1 cellular context compared by ENCODE assay signal in genomic region chr19:11418518-11419506, GRCh38.
A peak's percentile ranks its signal among the peaks of the same experiment; 100 is the strongest.
TF ChIP-seq lines count a peak whose summit lies in the region.

Gene RGL3 (minus strand): TSS chr19:11419314. CDS start chr19:11419278, 36 bp downstream.

TF ChIP-seq in HepG2, 621 proteins besides CTCF, POLR2A, EP300 and RAD21 (continued from another document and continues in another):
- TF ChIP-seq ZBTB39 (CRISPR knock-in tag; IDR thresholded peaks at IDR 0.05) (no peak), TBX3 (IDR thresholded peaks at IDR 0.05; ENCODE audit: borderline replicate concordance) (no peak), NPAS2 (CRISPR knock-in tag; IDR thresholded peaks at IDR 0.05; ENCODE audit: borderline replicate concordance) (no peak), SOX6 (IDR thresholded peaks at IDR 0.05) (no peak), SOX6 (CRISPR knock-in tag; IDR thresholded peaks at IDR 0.05) (peak; percentile 40; the same call in 1 of the 2 replicates), GLI4 (CRISPR knock-in tag; IDR thresholded peaks at IDR 0.05; ENCODE audit: borderline replicate concordance) (no peak), KDM5B (CRISPR knock-in tag; IDR thresholded peaks at IDR 0.05; ENCODE audit: borderline replicate concordance) (no peak), HNRNPLL (IDR thresholded peaks at IDR 0.05; ENCODE audit: low read depth, low read length, poor library complexity, severe bottlenecking) (peak; percentile 99), ZNF75D (CRISPR knock-in tag; IDR thresholded peaks at IDR 0.05; ENCODE audit: borderline replicate concordance) (no peak), ZNF3 (CRISPR knock-in tag; IDR thresholded peaks at IDR 0.05) (no peak), ZNF276 (CRISPR knock-in tag; IDR thresholded peaks at IDR 0.05; ENCODE audit: low read depth) (no peak), PRDM15 (CRISPR knock-in tag; IDR thresholded peaks at IDR 0.05) (no peak), NRL (CRISPR knock-in tag; IDR thresholded peaks at IDR 0.05; ENCODE audit: borderline replicate concordance) (peak; percentile 56; the same call in 1 of the 2 replicates), RXRB (CRISPR knock-in tag; IDR thresholded peaks at IDR 0.05; ENCODE audit: borderline replicate concordance) (peak; percentile 10; the same call in 1 of the 2 replicates), POGK (CRISPR knock-in tag; conservative IDR thresholded peaks at IDR 0.05) (no peak), NFYC (CRISPR knock-in tag; IDR thresholded peaks at IDR 0.05) (no peak), TEAD2 (CRISPR knock-in tag; IDR thresholded peaks at IDR 0.05) (no peak), ZNF746 (CRISPR knock-in tag; IDR thresholded peaks at IDR 0.05) (no peak), ZNF550 (CRISPR knock-in tag; IDR thresholded peaks at IDR 0.05; ENCODE audit: borderline replicate concordance) (no peak), ZNF609 (CRISPR knock-in tag; IDR thresholded peaks at IDR 0.05; ENCODE audit: borderline replicate concordance) (0 out of 2 replicates have a peak, but pooled peaks have one; percentile 36), ZFP41 (CRISPR knock-in tag; IDR thresholded peaks at IDR 0.05; ENCODE audit: borderline replicate concordance) (no peak), ZNF598 (CRISPR knock-in tag; IDR thresholded peaks at IDR 0.05; ENCODE audit: borderline replicate concordance) (0 out of 2 replicates have a peak, but pooled peaks have one; percentile 59), MBNL3 (CRISPR knock-in tag; conservative IDR thresholded peaks at IDR 0.05) (no peak), SPEN (CRISPR knock-in tag; IDR thresholded peaks at IDR 0.05; ENCODE audit: low read depth) (peak; percentile 35), ZNF180 (CRISPR knock-in tag; IDR thresholded peaks at IDR 0.05; ENCODE audit: borderline replicate concordance, low read depth) (no peak), POLR2AphosphoS5 (IDR thresholded peaks at IDR 0.05; ENCODE audit: low read depth, low read length) (no peak), ARNT (IDR thresholded peaks at IDR 0.05) (no peak), TRIM22 (IDR thresholded peaks at IDR 0.05) (no peak), SNAPC2 (CRISPR knock-in tag; IDR thresholded peaks at IDR 0.05) (no peak), NR2F6 (IDR thresholded peaks at IDR 0.05) (no peak), NR2F6 (CRISPR knock-in tag; IDR thresholded peaks at IDR 0.05) (0 out of 2 replicates have a peak, but pooled peaks have one; percentile 28), KDM3A (CRISPR knock-in tag; IDR thresholded peaks at IDR 0.05; ENCODE audit: low read depth) (peak; percentile 40; the same call in 1 of the 2 replicates), DR1 (CRISPR knock-in tag; IDR thresholded peaks at IDR 0.05) (no peak), TFAP4 (IDR thresholded peaks at IDR 0.05; ENCODE audit: borderline replicate concordance, low read depth) (peak; percentile 19; the same call in 1 of the 2 replicates), DMAP1 (CRISPR knock-in tag; IDR thresholded peaks at IDR 0.05) (0 out of 2 replicates have a peak, but pooled peaks have one; percentile 19), ZNF710 (CRISPR knock-in tag; IDR thresholded peaks at IDR 0.05; ENCODE audit: borderline replicate concordance) (0 out of 2 replicates have a peak, but pooled peaks have one; percentile 28), TP53 (CRISPR knock-in tag; conservative IDR thresholded peaks at IDR 0.05) (no peak), ZNF720 (CRISPR knock-in tag; IDR thresholded peaks at IDR 0.05) (no peak), E2F5 (CRISPR knock-in tag; conservative IDR thresholded peaks at IDR 0.05) (no peak)
